In genomic region chr14:50961606-50962259, GRCh38 we compare ENCODE assay signal across 1 cellular context.
TF ChIP-seq lines count a peak whose summit lies in the region.

No MANE protein-coding gene starts in this region.

TF ChIP-seq in GM23338, 12 proteins besides CTCF, POLR2A, EP300 and RAD21 (continued from another document):
- no peak for TF ChIP-seq ZNF462 (CRISPR knock-in tag; IDR thresholded peaks at IDR 0.05)
- no peak for TF ChIP-seq NANOG (IDR thresholded peaks at IDR 0.05; ENCODE audit: borderline replicate concordance)
- no peak for TF ChIP-seq EZH2phosphoT487 (IDR thresholded peaks at IDR 0.05; ENCODE audit: unreplicated experiment)
- no peak for TF ChIP-seq STAT1 (IDR thresholded peaks at IDR 0.05; ENCODE audit: unreplicated experiment)
- TF ChIP-seq JUNB (IDR thresholded peaks at IDR 0.05; ENCODE audit: unreplicated experiment), result no peak
- TF ChIP-seq ZNF114 (CRISPR knock-in tag; IDR thresholded peaks at IDR 0.05), result no peak
- TF ChIP-seq CREB1 (CRISPR knock-in tag; IDR thresholded peaks at IDR 0.05; ENCODE audit: low read depth), result no peak
- no peak for TF ChIP-seq ETS1 (IDR thresholded peaks at IDR 0.05)
- TF ChIP-seq EZH2 (IDR thresholded peaks at IDR 0.05; ENCODE audit: low read depth, unreplicated experiment), result no peak
- no peak for TF ChIP-seq ZNF331 (CRISPR knock-in tag; IDR thresholded peaks at IDR 0.05; ENCODE audit: low read depth)
TF ChIP-seq in GM23338: peak in this region for 0.
